39 cellular contexts compared by ENCODE assay signal in the genomic region with DNA sequence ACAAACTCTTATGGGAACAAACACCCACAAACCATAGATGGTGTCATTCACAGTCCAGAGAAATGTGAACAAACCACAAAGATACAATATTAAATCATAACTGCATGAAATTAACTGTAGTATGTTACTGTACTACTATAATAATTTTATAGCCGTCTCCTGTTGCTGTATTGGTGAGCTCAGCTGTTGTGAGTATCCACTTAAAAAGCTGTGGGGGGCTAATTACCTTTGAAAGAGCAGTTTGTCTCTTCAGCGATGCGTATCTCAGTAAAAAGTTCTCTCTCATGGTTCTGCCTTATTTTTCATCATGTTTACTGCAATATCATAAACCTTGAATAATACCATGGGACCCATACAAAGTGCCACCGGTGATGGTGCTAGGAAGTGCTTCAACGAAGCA. TPM values are rescaled to one million over a fixed set of nuclear protein-coding genes. Genes with fewer than 3 reads are reported as not detected.
"Had no signal": no experiment of that assay in that cellular context is flagged by ENCODE, and none has a peak within 500 bp of the region (broad histone marks: within the 10 kb centered on the region; RNA-seq: fewer than 3 reads in every experiment).

No MANE protein-coding gene starts in this region.

- H3K4me3 Mint-ChIP-seq: activated CD4-positive, alpha-beta memory T cell treated with anti-CD3 and anti-CD28 coated beads, Interleukin-2, amount 10 ng/mL, durations not matched to agents 7 days and 5 days; activated CD8-positive, alpha-beta memory T cell treated with anti-CD3 and anti-CD28 coated beads, Interleukin-2, amount 10 ng/mL, durations not matched to agents 7 days and 5 days; activated naive CD4-positive, alpha-beta T cell treated with anti-CD3 and anti-CD28 coated beads, Interleukin-2, amount 50 U/mL, for 24 hours; activated naive CD8-positive, alpha-beta T cell treated with anti-CD3 and anti-CD28 coated beads, Interleukin-2, amount 10 ng/mL, durations not matched to agents 7 days and 5 days; activated T-cell treated with anti-CD3 and anti-CD28 coated beads, Interleukin-2, amount 50 U/mL, for 72 hours; activated T-helper 17 cell treated with anti-CD3 and anti-CD28 coated beads, Interleukin-2, amount 50 U/mL, for 72 hours; central memory CD8-positive, alpha-beta T cell had no signal

- H3K4me1 Mint-ChIP-seq: activated CD4-positive, alpha-beta memory T cell treated with anti-CD3 and anti-CD28 coated beads, Interleukin-2, amount 10 ng/mL, durations not matched to agents 7 days and 5 days; activated CD8-positive, alpha-beta memory T cell treated with anti-CD3 and anti-CD28 coated beads, Interleukin-2, amount 10 ng/mL, durations not matched to agents 7 days and 5 days; activated naive CD4-positive, alpha-beta T cell treated with anti-CD3 and anti-CD28 coated beads, Interleukin-2, amount 50 U/mL, for 24 hours; activated naive CD8-positive, alpha-beta T cell treated with anti-CD3 and anti-CD28 coated beads, Interleukin-2, amount 10 ng/mL, durations not matched to agents 7 days and 5 days; activated T-helper 17 cell treated with anti-CD3 and anti-CD28 coated beads, Interleukin-2, amount 50 U/mL, for 72 hours; central memory CD8-positive, alpha-beta T cell had no signal

- H3K27ac Mint-ChIP-seq: activated CD4-positive, alpha-beta memory T cell treated with anti-CD3 and anti-CD28 coated beads, Interleukin-2, amount 10 ng/mL, durations not matched to agents 7 days and 5 days; activated CD8-positive, alpha-beta memory T cell treated with anti-CD3 and anti-CD28 coated beads, Interleukin-2, amount 10 ng/mL, durations not matched to agents 7 days and 5 days; activated naive CD4-positive, alpha-beta T cell treated with anti-CD3 and anti-CD28 coated beads, Interleukin-2, amount 50 U/mL, for 24 hours; activated naive CD8-positive, alpha-beta T cell treated with anti-CD3 and anti-CD28 coated beads, Interleukin-2, amount 10 ng/mL, durations not matched to agents 7 days and 5 days; activated T-cell treated with anti-CD3 and anti-CD28 coated beads, Interleukin-2, amount 50 U/mL, for 72 hours; activated T-helper 17 cell treated with anti-CD3 and anti-CD28 coated beads, Interleukin-2, amount 50 U/mL, for 72 hours had no signal

- DNase-seq: activated CD4-positive, alpha-beta memory T cell treated with anti-CD3 and anti-CD28 coated beads, Interleukin-2, amount 10 ng/mL, durations not matched to agents 7 days and 5 days; activated CD4-positive, alpha-beta T cell treated with anti-CD3 and anti-CD28 coated beads for 1 hour; activated CD4-positive, alpha-beta T cell treated with anti-CD3 and anti-CD28 coated beads for 48 hours; activated CD4-positive, CD25-positive, alpha-beta regulatory T cell; activated CD8-positive, alpha-beta memory T cell treated with anti-CD3 and anti-CD28 coated beads for 24 hours; activated CD8-positive, alpha-beta memory T cell treated with anti-CD3 and anti-CD28 coated beads, Interleukin-2, amount 10 ng/mL, durations not matched to agents 7 days and 5 days; activated CD8-positive, alpha-beta memory T cell treated with anti-CD3 and anti-CD28 coated beads, Interleukin-2, amount 50 U/mL, for 48 hours; activated effector memory CD4-positive, alpha-beta T cell treated with anti-CD3 and anti-CD28 coated beads, Interleukin-2, amount 50 U/mL, for 16 hours; activated naive CD4-positive, alpha-beta T cell treated with Interleukin-2 at 50 U/mL for 16 hours; activated naive CD8-positive, alpha-beta T cell treated with anti-CD3 and anti-CD28 coated beads, Interleukin-2, amount 10 ng/mL, durations not matched to agents 7 days and 5 days; activated T-cell treated with anti-CD3 and anti-CD28 coated beads, Interleukin-2, amount 50 U/mL, for 1 hour; activated T-cell treated with anti-CD3 and anti-CD28 coated beads, Interleukin-2, amount 50 U/mL, for 72 hours; amygdala; colonic mucosa; MM.1S; MV-4-11; NCI-H1092; NCI-H187 treated with DMSO at 0.1 percent for 48 hours; NCI-H2171 treated with DMSO at 0.1 percent for 48 hours; NCI-H2227 treated with DMSO at 0.1 percent for 48 hours; NCI-H524 treated with DMSO at 0.1 percent for 48 hours; NCI-H82; NK-92 treated with Interleukin-12 subunit alpha and Interleukin-12 subunit beta, amount 100 ng/mL, for 24 hours; PC-3; Peyer's patch; RPMI8226; SHP77 treated with DMSO at 0.1 percent for 48 hours; T-helper 1 cell; T-helper 2 cell; T-helper 9 cell had no signal

- H3K27me3 Mint-ChIP-seq: activated CD4-positive, alpha-beta memory T cell treated with anti-CD3 and anti-CD28 coated beads, Interleukin-2, amount 10 ng/mL, durations not matched to agents 7 days and 5 days; activated CD8-positive, alpha-beta memory T cell treated with anti-CD3 and anti-CD28 coated beads, Interleukin-2, amount 10 ng/mL, durations not matched to agents 7 days and 5 days; activated naive CD4-positive, alpha-beta T cell treated with anti-CD3 and anti-CD28 coated beads, Interleukin-2, amount 50 U/mL, for 24 hours; activated naive CD8-positive, alpha-beta T cell treated with anti-CD3 and anti-CD28 coated beads, Interleukin-2, amount 10 ng/mL, durations not matched to agents 7 days and 5 days; activated T-helper 17 cell treated with anti-CD3 and anti-CD28 coated beads, Interleukin-2, amount 50 U/mL, for 72 hours; central memory CD8-positive, alpha-beta T cell had no signal

- H3K36me3 ChIP-seq: cardiac muscle cell, colonic mucosa, Peyer's patch had no signal

- H3K4me1 ChIP-seq: ascending aorta, colonic mucosa, Peyer's patch, SJSA1 had no signal

- H3K9me3 Mint-ChIP-seq: activated CD4-positive, alpha-beta memory T cell treated with anti-CD3 and anti-CD28 coated beads, Interleukin-2, amount 10 ng/mL, durations not matched to agents 7 days and 5 days; activated naive CD4-positive, alpha-beta T cell treated with anti-CD3 and anti-CD28 coated beads, Interleukin-2, amount 50 U/mL, for 24 hours; activated naive CD8-positive, alpha-beta T cell treated with anti-CD3 and anti-CD28 coated beads, Interleukin-2, amount 10 ng/mL, durations not matched to agents 7 days and 5 days; activated T-cell treated with anti-CD3 and anti-CD28 coated beads, Interleukin-2, amount 50 U/mL, for 72 hours; activated T-helper 17 cell treated with anti-CD3 and anti-CD28 coated beads, Interleukin-2, amount 50 U/mL, for 72 hours; central memory CD8-positive, alpha-beta T cell had no signal

- H3K27me3 ChIP-seq: ascending aorta, cardiac muscle cell, colonic mucosa, Peyer's patch, SJSA1 had no signal

- H3K4me3 ChIP-seq: ascending aorta, cardiac muscle cell, colonic mucosa, Peyer's patch, SJSA1 had no signal

- H3K27ac ChIP-seq: ascending aorta, cardiac muscle cell, colonic mucosa, KMS-11, Peyer's patch, SJSA1, VCaP had no signal

- H3K9me3 ChIP-seq: ascending aorta, colonic mucosa, Peyer's patch, SJSA1 had no signal

- ATAC-seq: activated CD8-positive, alpha-beta memory T cell treated with anti-CD3 and anti-CD28 coated beads, Interleukin-2, amount 10 ng/mL, durations not matched to agents 7 days and 5 days; activated T-cell treated with anti-CD3 and anti-CD28 coated beads, Interleukin-2, amount 50 U/mL, for 72 hours; activated T-helper 17 cell treated with anti-CD3 and anti-CD28 coated beads, Interleukin-2, amount 50 U/mL, for 72 hours; PC-3; SK-N-SH treated with all-trans-retinoic acid at 6 μM for 48 hours had no signal

RNA-seq across cellular contexts. Expression of gene CPE, which starts 59.8 kb away (rescaled TPM):
- total RNA-seq: activated CD4-positive, alpha-beta memory T cell treated with anti-CD3 and anti-CD28 coated beads, Interleukin-2, amount 10 ng/mL, durations not matched to agents 7 days and 5 days; activated CD8-positive, alpha-beta memory T cell treated with anti-CD3 and anti-CD28 coated beads, Interleukin-2, amount 10 ng/mL, durations not matched to agents 7 days and 5 days; activated naive CD8-positive, alpha-beta T cell treated with anti-CD3 and anti-CD28 coated beads, Interleukin-2, amount 10 ng/mL, durations not matched to agents 7 days and 5 days; activated T-cell treated with anti-CD3 and anti-CD28 coated beads, Interleukin-2, amount 50 U/mL, for 72 hours; activated T-helper 17 cell treated with anti-CD3 and anti-CD28 coated beads, Interleukin-2, amount 50 U/mL, for 72 hours had no signal
